ENCODE assay signal across 1 cellular context in genomic region chr17:77429985-77430752, GRCh38.
A peak's percentile ranks its signal among the peaks of the same experiment; 100 is the strongest.
TF ChIP-seq lines count a peak whose summit lies in the region.

No MANE protein-coding gene starts in this region.

TF ChIP-seq in HepG2, 621 proteins besides CTCF, POLR2A, EP300 and RAD21 (continued from another document and continues in another):
- TF ChIP-seq ZNF646 (CRISPR knock-in tag; IDR thresholded peaks at IDR 0.05) (no peak), ZMAT5 (CRISPR knock-in tag; IDR thresholded peaks at IDR 0.05; ENCODE audit: borderline replicate concordance, low read depth) (no peak), ARID3A (IDR thresholded peaks at IDR 0.05; ENCODE audit: low read depth, low read length) (no peak), GATAD1 (CRISPR knock-in tag; IDR thresholded peaks at IDR 0.05) (peak; percentile 69; the same call in 1 of the 2 replicates), ZSCAN9 (CRISPR knock-in tag; IDR thresholded peaks at IDR 0.05; ENCODE audit: borderline replicate concordance) (peak; percentile 78), ZBTB33 (CRISPR knock-in tag; IDR thresholded peaks at IDR 0.05) (peak; percentile 94), ZNF337 (CRISPR knock-in tag; IDR thresholded peaks at IDR 0.05; ENCODE audit: borderline replicate concordance, low read depth) (0 out of 2 replicates have a peak, but pooled peaks have one; percentile 44), THAP11 (CRISPR knock-in tag; IDR thresholded peaks at IDR 0.05) (peak; percentile 57), ZNF281 (CRISPR knock-in tag; IDR thresholded peaks at IDR 0.05; ENCODE audit: borderline replicate concordance) (peak; percentile 94), RBAK (CRISPR knock-in tag; IDR thresholded peaks at IDR 0.05) (no peak), TP53 (CRISPR knock-in tag; conservative IDR thresholded peaks at IDR 0.05) (no peak), ADNP (CRISPR knock-in tag; IDR thresholded peaks at IDR 0.05) (no peak), MEF2D (CRISPR knock-in tag; IDR thresholded peaks at IDR 0.05) (peak; percentile 45; the same call in 1 of the 2 replicates), ZNF709 (CRISPR knock-in tag; IDR thresholded peaks at IDR 0.05) (peak; percentile 37; the same call in 1 of the 2 replicates), ZIK1 (CRISPR knock-in tag; IDR thresholded peaks at IDR 0.05; ENCODE audit: borderline replicate concordance, low read depth) (no peak), ZNF430 (CRISPR knock-in tag; IDR thresholded peaks at IDR 0.05) (no peak), PTBP1 (IDR thresholded peaks at IDR 0.05; ENCODE audit: low read depth, low read length, poor library complexity, severe bottlenecking) (no peak), ZNF383 (CRISPR knock-in tag; IDR thresholded peaks at IDR 0.05; ENCODE audit: borderline replicate concordance) (no peak), MIXL1 (CRISPR knock-in tag; IDR thresholded peaks at IDR 0.05) (0 out of 2 replicates have a peak, but pooled peaks have one; percentile 28), SMYD3 (CRISPR knock-in tag; IDR thresholded peaks at IDR 0.05) (no peak), ZNF749 (CRISPR knock-in tag; IDR thresholded peaks at IDR 0.05; ENCODE audit: borderline replicate concordance) (peak; percentile 27; the same call in 1 of the 2 replicates), ZNF83 (CRISPR knock-in tag; IDR thresholded peaks at IDR 0.05; ENCODE audit: borderline replicate concordance) (no peak), ETV6 (CRISPR knock-in tag; conservative IDR thresholded peaks at IDR 0.05) (no peak), NONO (IDR thresholded peaks at IDR 0.05) (no peak), NONO (CRISPR knock-in tag; conservative IDR thresholded peaks at IDR 0.05) (peak; percentile 68; the same call in 1 of the 2 replicates), DR1 (CRISPR knock-in tag; IDR thresholded peaks at IDR 0.05) (peak; percentile 46; the same call in 1 of the 2 replicates), ZFP36 (IDR thresholded peaks at IDR 0.05; ENCODE audit: borderline replicate concordance, low read depth, low read length, partially characterized antibody) (peak; percentile 17), ZNF275 (CRISPR knock-in tag; IDR thresholded peaks at IDR 0.05; ENCODE audit: borderline replicate concordance) (no peak), JDP2 (CRISPR knock-in tag; IDR thresholded peaks at IDR 0.05; ENCODE audit: borderline replicate concordance) (no peak), NFKBIZ (CRISPR knock-in tag; IDR thresholded peaks at IDR 0.05) (peak; percentile 61; the same call in 1 of the 2 replicates), MAF1 (CRISPR knock-in tag; IDR thresholded peaks at IDR 0.05; ENCODE audit: borderline replicate concordance) (no peak), ELF3 (CRISPR knock-in tag; IDR thresholded peaks at IDR 0.05) (no peak; the same call in 1 of the 2 replicates), TMF1 (CRISPR knock-in tag; IDR thresholded peaks at IDR 0.05; ENCODE audit: low read depth) (no peak), ZFP36L1 (CRISPR knock-in tag; IDR thresholded peaks at IDR 0.05) (no peak), ZNF775 (CRISPR knock-in tag; IDR thresholded peaks at IDR 0.05; ENCODE audit: borderline replicate concordance) (no peak), ZNF580 (CRISPR knock-in tag; IDR thresholded peaks at IDR 0.05; ENCODE audit: borderline replicate concordance, low read depth) (peak; percentile 89; the same call in 1 of the 2 replicates), ZNF18 (CRISPR knock-in tag; IDR thresholded peaks at IDR 0.05; ENCODE audit: insufficient replicate concordance) (peak; percentile 39), TGIF2 (CRISPR knock-in tag; IDR thresholded peaks at IDR 0.05) (peak; percentile 57; the same call in 1 of the 2 replicates), AKAP8 (CRISPR knock-in tag; IDR thresholded peaks at IDR 0.05) (no peak), IKZF5 (CRISPR knock-in tag; IDR thresholded peaks at IDR 0.05) (peak; percentile 82; the same call in 1 of the 2 replicates), KDM6A (CRISPR knock-in tag; IDR thresholded peaks at IDR 0.05; ENCODE audit: low read depth) (0 out of 2 replicates have a peak, but pooled peaks have one; percentile 35), MZF1 (CRISPR knock-in tag; IDR thresholded peaks at IDR 0.05; ENCODE audit: borderline replicate concordance) (no peak), PAWR (CRISPR knock-in tag; IDR thresholded peaks at IDR 0.05; ENCODE audit: borderline replicate concordance) (no peak), ZNF350 (CRISPR knock-in tag; IDR thresholded peaks at IDR 0.05; ENCODE audit: borderline replicate concordance, low read depth) (peak; percentile 89; the same call in 1 of the 2 replicates), ZBTB3 (CRISPR knock-in tag; IDR thresholded peaks at IDR 0.05; ENCODE audit: borderline replicate concordance, low read depth) (0 out of 2 replicates have a peak, but pooled peaks have one; percentile 20)
